In genomic region chr4:138960175-138960710, GRCh38 we compare ENCODE assay signal across 21 cellular contexts.
"Had no signal": no experiment of that assay in that cellular context is flagged by ENCODE, and none has a peak within 500 bp of the region (broad histone marks: within the 10 kb centered on the region; RNA-seq: fewer than 3 reads in every experiment).

No MANE protein-coding gene starts in this region.

- H2AFZ ChIP-seq: neural progenitor cell had no signal

- H3K9me3 ChIP-seq: esophagus muscularis mucosa, gastroesophageal sphincter, left lung, ovary, right atrium auricular region, stomach, thoracic aorta, transverse colon had no signal

- H3K36me3 ChIP-seq: esophagus muscularis mucosa, gastroesophageal sphincter, left lung, neural progenitor cell, ovary, right atrium auricular region, stomach, thoracic aorta, transverse colon had no signal

- H3K4me2 ChIP-seq: neural progenitor cell had no signal

- H3K4me1 ChIP-seq: esophagus muscularis mucosa, gastroesophageal sphincter, neural progenitor cell, right atrium auricular region, stomach, transverse colon had no signal

- H3K27me3 ChIP-seq: esophagus muscularis mucosa, gastroesophageal sphincter, left lung, neural progenitor cell, ovary, right atrium auricular region, stomach, transverse colon had no signal

- H3K27ac ChIP-seq: epithelial cell of prostate, esophagus muscularis mucosa, gastroesophageal sphincter, neural progenitor cell, ovary, right atrium auricular region, stomach, thoracic aorta, transverse colon had no signal

- H3K9ac ChIP-seq: neural progenitor cell had no signal

- DNase-seq: effector memory CD8-positive, alpha-beta T cell; glutamatergic neuron; islet precursor cell; left lung; mesenchymal stem cell; midbrain; nucleus accumbens; ovary; small intestine; stimulated activated CD4-positive, alpha-beta T cell treated with anti-CD3 and anti-CD28 coated beads, Interleukin-12 subunit alpha, Interleukin-12 subunit beta, amount 100 ng/mL, for 4 hours; stimulated activated naive CD4-positive, alpha-beta T cell; stomach; transverse colon had no signal

- ATAC-seq: effector memory CD8-positive, alpha-beta T cell; gastroesophageal sphincter; natural killer cell treated with Interleukin-12 subunit alpha and Interleukin-12 subunit beta and Interleukin-15 and Interleukin-18, amount 100 ng/mL, for 72 hours had no signal

- H3K4me3 ChIP-seq: esophagus muscularis mucosa, gastroesophageal sphincter, left lung, lung, neural progenitor cell, ovary, right atrium auricular region, stomach, thoracic aorta, transverse colon had no signal

- FAIRE-seq: small intestine had no signal
